In genomic region chr11:46826310-46827044, GRCh38 we compare ENCODE assay signal across 1 cellular context.
TF ChIP-seq lines count a peak whose summit lies in the region.

No MANE protein-coding gene starts in this region.

TF ChIP-seq in GM12878, 131 proteins besides CTCF, POLR2A, EP300 and RAD21 (continued from another document):
- TF ChIP-seq HSF1 (IDR thresholded peaks at IDR 0.05; ENCODE audit: low read depth, low read length) (no peak), ZBTB33 (IDR thresholded peaks at IDR 0.05) (peak; percentile 21; the same call in 1 of the 2 replicates), CHD1 (IDR thresholded peaks at IDR 0.05; ENCODE audit: low read depth, low read length) (no peak), MXI1 (IDR thresholded peaks at IDR 0.05; ENCODE audit: low read depth, low read length) (0 out of 2 replicates have a peak, but pooled peaks have one; percentile 11), RELB (IDR thresholded peaks at IDR 0.05; ENCODE audit: low read depth) (peak; percentile 69; the same call in 1 of the 2 replicates), MLLT1 (IDR thresholded peaks at IDR 0.05) (peak; percentile 71), ZSCAN29 (IDR thresholded peaks at IDR 0.05) (no peak), TBL1XR1 (IDR thresholded peaks at IDR 0.05; ENCODE audit: low read depth, low read length) (no peak)
